ENCODE assay signal across 13 cellular contexts in the genomic region with DNA sequence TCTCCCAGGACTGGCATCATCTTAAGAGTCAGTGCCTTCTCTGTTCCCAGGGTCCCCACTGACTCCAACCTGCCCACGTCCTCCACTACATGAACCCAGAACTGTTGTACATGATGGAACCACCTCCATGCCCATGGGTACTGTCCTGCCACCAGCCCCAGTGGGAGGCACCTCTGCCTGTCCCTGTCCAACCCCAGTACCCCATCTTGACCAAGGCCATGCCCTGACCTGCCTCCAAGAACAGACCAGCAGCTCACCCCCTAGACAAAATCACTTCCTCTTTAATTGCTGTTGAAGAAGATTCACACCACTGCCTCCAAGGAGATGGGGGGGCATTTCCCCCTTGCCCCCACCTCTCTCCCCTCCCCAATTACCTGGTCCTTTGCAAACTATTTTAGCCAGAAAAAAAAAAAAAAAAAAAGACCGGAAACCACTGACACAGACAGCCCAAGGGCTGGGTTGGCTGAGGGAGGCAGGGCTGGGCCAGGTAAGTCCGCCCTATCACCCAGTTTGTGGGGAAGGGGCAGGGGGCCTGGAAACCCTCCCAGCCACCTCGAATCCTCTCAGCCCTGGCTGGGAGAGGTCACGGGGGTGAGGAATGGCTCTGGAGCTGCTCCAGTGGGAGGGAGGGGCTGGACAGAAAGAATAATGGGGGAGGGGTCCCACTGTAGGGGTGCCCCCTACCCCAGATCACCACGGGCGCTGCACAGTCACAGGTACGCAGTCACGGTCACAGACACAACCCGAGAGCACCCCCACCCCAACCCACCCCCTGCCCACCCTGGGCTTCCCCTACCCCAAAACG. TPM values are rescaled to one million over a fixed set of nuclear protein-coding genes. Genes with fewer than 3 reads are reported as not detected.
DNase-seq lines count a peak whose midpoint lies in the region; ATAC-seq and TF ChIP-seq lines count a peak whose summit lies in the region.
"Had no signal": no experiment of that assay in that cellular context is flagged by ENCODE, and none has a peak within 500 bp of the region (broad histone marks: within the 10 kb centered on the region; RNA-seq: fewer than 3 reads in every experiment).

No MANE protein-coding gene starts in this region.

- in situ Hi-C loops in mammary epithelial cell (cut with MboI; ENCODE audit: low sequenced_read_pairs in 2 of 2): no loop called here
- in situ Hi-C loops in transverse colon (cut with MboI; ENCODE audit: low pct_ligation_motif_present in 1 of 4, low pct_unique_long_range_greater_than_20kb in 1 of 4, low sequenced_read_pairs in 3 of 4): no loop called here

- H4K20me1 ChIP-seq in mammary epithelial cell (ENCODE audit: insufficient read depth, low read length): no peaks in the 10 kb centered on the region

- H3K4me2 ChIP-seq in mammary epithelial cell (ENCODE audit: insufficient read depth, low read depth, low read length): no peak overlapping the region
- H3K4me2 ChIP-seq: BLaER1 had no signal

- H3K27ac ChIP-seq in mammary epithelial cell (ENCODE audit: insufficient read depth, low read depth, low read length) (no peak overlapping the region), esophagus muscularis mucosa (replicated peaks in 1 of 4) (no peak overlapping the region), vagina (no peak overlapping the region), transverse colon (no peak overlapping the region)
- H3K27ac ChIP-seq: BLaER1 had no signal

- H3K27me3 ChIP-seq in mammary epithelial cell (ENCODE audit: insufficient read depth, low read length) (no peaks in the 10 kb centered on the region), esophagus muscularis mucosa (peaks cover 6 to 45% (median 13%) of the 10 kb centered on the region in 4 donors), vagina (no peaks in the 10 kb centered on the region), transverse colon (peaks cover 20% of the 10 kb centered on the region)
- H3K27me3 ChIP-seq: BLaER1 had no signal

- H3K4me3 Mint-ChIP-seq in MCF 10A (ENCODE audit: unreplicated experiment): peak overlapping the region; percentile 82
- H3K4me3 Mint-ChIP-seq: stimulated activated naive CD8-positive, alpha-beta T cell treated with anti-CD3 and anti-CD28 coated beads, Interleukin-15, Interleukin-2, amounts not matched to agents 100 ng/mL and 50 ng/mL, for 24 hours had no signal

- POLR2A ChIA-PET in MCF 10A (lab: Yijun Ruan, JAX): interaction anchor here (0.6 to 2.7 kb wide), 12 partner anchors 11 to 142 kb away, joined by 3 to 17 read pairs (median 6); a partner anchor contains a TSS

- ATAC-seq in left lobe of liver: no peak

- TF ChIP-seq CTCF in MCF 10A (IDR thresholded peaks at IDR 0.05; ENCODE audit: unreplicated experiment) (no peak), mammary epithelial cell (conservative IDR thresholded peaks at IDR 0.05 in 1 of 2, IDR thresholded peaks at IDR 0.05 in 1 of 2; ENCODE audit: extremely low read depth in 1 of 2, insufficient read depth in 1 of 2, low read depth in 1 of 2, low read length in 2 of 2) (no peak), esophagus muscularis mucosa (IDR thresholded peaks at IDR 0.05) (no peak), vagina (IDR thresholded peaks at IDR 0.05) (no peak), transverse colon (IDR thresholded peaks at IDR 0.05) (no peak)

- CTCF ChIA-PET in MCF 10A (lab: Yijun Ruan, JAX): interaction anchor here (0.9 to 4.3 kb wide), 16 partner anchors 8 to 179 kb away, joined by 3 to 43 read pairs (median 6); a partner anchor contains a TSS
- CTCF ChIA-PET in mammary epithelial cell (lab: Charles Lee; ENCODE audit: low non-redundant PET): interaction anchor here (0.6 kb wide), 1 partner anchor 1360 kb away, joined by 11 read pairs; no protein-coding TSS in a partner anchor

- TF ChIP-seq POLR2A in esophagus muscularis mucosa (IDR thresholded peaks at IDR 0.05; ENCODE audit: low read depth) (no peak), vagina (IDR thresholded peaks at IDR 0.05) (no peak), transverse colon (IDR thresholded peaks at IDR 0.05) (no peak)

- H3K4me1 Mint-ChIP-seq in MCF 10A (ENCODE audit: insufficient read depth, unreplicated experiment): no peaks in the 10 kb centered on the region

- no peak for TF ChIP-seq EP300 in esophagus muscularis mucosa (IDR thresholded peaks at IDR 0.05)
- no peak for TF ChIP-seq EP300 in transverse colon (IDR thresholded peaks at IDR 0.05; ENCODE audit: low read depth)

- H3K36me3 Mint-ChIP-seq in MCF 10A (ENCODE audit: insufficient read depth, unreplicated experiment): peaks cover 6% of the 10 kb centered on the region

- no peak for DNase-seq in MCF 10A (ENCODE audit: unreplicated experiment)
- DNase-seq in mammary epithelial cell: no peak
- peak; percentile 3 for DNase-seq in MV-4-11 (lab: John Stamatoyannopoulos, UW)
- DNase-seq in esophagus muscularis mucosa (ENCODE audit: extremely low spot score): peak; percentile 75
- DNase-seq in vagina (ENCODE audit: extremely low spot score in 2 of 2): peak; percentile 43 to 81
- no peak for DNase-seq in NCI-H128 (lab: John Stamatoyannopoulos, UW; ENCODE audit: unreplicated experiment)
- DNase-seq in left lobe of liver (ENCODE audit: low spot score): no peak
- DNase-seq in transverse colon: no peak
- DNase-seq: GDM1; stimulated activated CD4-positive, alpha-beta T cell treated with anti-CD3 and anti-CD28 coated beads, Interleukin-4, amount 100 ng/mL, for 1 hour had no signal

- peak overlapping the region; percentile 83 for H3K27ac Mint-ChIP-seq in MCF 10A (ENCODE audit: low read depth, unreplicated experiment)
- H3K27ac Mint-ChIP-seq: mesothelial cell of epicardium; stimulated activated naive CD8-positive, alpha-beta T cell treated with anti-CD3 and anti-CD28 coated beads, Interleukin-15, Interleukin-2, amounts not matched to agents 100 ng/mL and 50 ng/mL, for 24 hours had no signal

- BruUV-seq in MCF 10A (replicated peaks; lab: Mats Ljungman, UMichigan) (no TSS peak), mammary epithelial cell (replicated peaks; lab: Mats Ljungman, UMichigan) (no TSS peak)

- intact Hi-C loops in MCF 10A (cut with micrococcal nuclease): no loop called here
- intact Hi-C loops in mammary epithelial cell (cut with micrococcal nuclease): no loop called here
- intact Hi-C loops in esophagus muscularis mucosa (cut with DNase I): no loop called here
- intact Hi-C loops in vagina (cut with DNase I): loop anchor here (2.0 kb wide), 1 partner anchor 58 kb away; a partner anchor contains a TSS
- intact Hi-C loops in transverse colon (cut with DNase I; ENCODE audit: low total_unique reads): no loop called here

- H3K4me3 ChIP-seq in mammary epithelial cell (replicated peaks in 1 of 3; ENCODE audit: insufficient read depth in 1 of 3, low read depth in 2 of 3, low read length in 3 of 3) (no peak overlapping the region), esophagus muscularis mucosa (no peak overlapping the region), vagina (peak overlapping the region in 1 of 2 donors; percentile 66), transverse colon (no peak overlapping the region)
- H3K4me3 ChIP-seq: BLaER1 had no signal

- H3K9ac ChIP-seq in mammary epithelial cell (ENCODE audit: insufficient read depth, low read length): no peak overlapping the region
- H3K9ac ChIP-seq: BLaER1 had no signal

- H3K27me3 Mint-ChIP-seq in MCF 10A (ENCODE audit: insufficient read depth, unreplicated experiment): no peaks in the 10 kb centered on the region
- H3K27me3 Mint-ChIP-seq: stimulated activated naive CD8-positive, alpha-beta T cell treated with anti-CD3 and anti-CD28 coated beads, Interleukin-15, Interleukin-2, amounts not matched to agents 100 ng/mL and 50 ng/mL, for 24 hours had no signal

- dilution Hi-C loops in mammary epithelial cell (cut with HindIII; ENCODE audit: low sequenced_read_pairs): no loop called here

- no peak overlapping the region for H2AFZ ChIP-seq in mammary epithelial cell (ENCODE audit: low read depth, low read length)

- H3K4me1 ChIP-seq in mammary epithelial cell (ENCODE audit: insufficient read depth, low read length): peaks cover 10% of the 10 kb centered on the region
- peaks cover 14 to 25% (median 21%) of the 10 kb centered on the region in 4 donors for H3K4me1 ChIP-seq in esophagus muscularis mucosa
- peaks cover 10% of the 10 kb centered on the region for H3K4me1 ChIP-seq in vagina
- H3K4me1 ChIP-seq in transverse colon: peaks cover 3 to 17% (median 9%) of the 10 kb centered on the region in 4 donors

- H3K79me2 ChIP-seq in mammary epithelial cell (ENCODE audit: insufficient read depth, low read length): no peaks in the 10 kb centered on the region

- H3K9me3 ChIP-seq in mammary epithelial cell (replicated peaks; ENCODE audit: insufficient read depth, low read length) (no peaks in the 10 kb centered on the region), esophagus muscularis mucosa (no peaks in the 10 kb centered on the region), vagina (no peaks in the 10 kb centered on the region), transverse colon (no peaks in the 10 kb centered on the region)

- 35% methylated on average over 4 of the region's 11 CpGs for WGBS in mammary epithelial cell (ENCODE audit: low coverage, missing lambda C conversion rate)
- 56% methylated on average over 6 of the region's 11 CpGs for WGBS in esophagus muscularis mucosa
- 34 to 45% methylated on average over 3 to 11 of the region's 11 CpGs for WGBS in transverse colon (ENCODE audit: low coverage in 1 of 2), 2 donors

- H3K36me3 ChIP-seq in mammary epithelial cell (ENCODE audit: insufficient read depth, low read length) (no peaks in the 10 kb centered on the region), esophagus muscularis mucosa (peaks cover 11 to 20% (median 20%) of the 10 kb centered on the region in 4 donors), vagina (peaks cover 0 to 15% of the 10 kb centered on the region in 2 donors), transverse colon (peaks cover 0 to 3% (median 0%) of the 10 kb centered on the region in 4 donors)

- H3K9me3 Mint-ChIP-seq in MCF 10A (ENCODE audit: unreplicated experiment): no peaks in the 10 kb centered on the region
- H3K9me3 Mint-ChIP-seq: mesothelial cell of epicardium; stimulated activated naive CD8-positive, alpha-beta T cell treated with anti-CD3 and anti-CD28 coated beads, Interleukin-15, Interleukin-2, amounts not matched to agents 100 ng/mL and 50 ng/mL, for 24 hours had no signal

RNA-seq across cellular contexts. Expression of a gene that starts 13.4 kb away (rescaled TPM):
- total RNA-seq in MCF 10A (2022) (0.19 TPM in 1 of 2 replicates, not detected in the other), mammary epithelial cell (under 1 TPM; 0.33 to 0.99 TPM), esophagus muscularis mucosa (10 to 100 TPM in 1 of 4 donors, 1 to 10 TPM in 3; 2.5 to 11.2 (median 3.6) TPM), vagina (1.5 TPM), left lobe of liver (0.83 TPM), transverse colon (100 to 1,000 TPM in 1 of 4 donors, 1 to 10 TPM in 3; 1.2 to 125 (median 5.6) TPM)
- polyA plus RNA-seq in mammary epithelial cell: 0.28 TPM
- polyA minus RNA-seq in mammary epithelial cell: 0.57 TPM

RNA-seq across cellular contexts. Expression of a gene that starts 19.7 kb away (rescaled TPM):
- 24.8 and 30.9 TPM in 2 replicates for total RNA-seq in MCF 10A (2022)
- total RNA-seq in mammary epithelial cell: 10 to 100 TPM; 23.6 to 58.3 TPM
- polyA plus RNA-seq in mammary epithelial cell: 33.0 TPM
- 38.5 TPM for polyA minus RNA-seq in mammary epithelial cell
- total RNA-seq in esophagus muscularis mucosa: 10 to 100 TPM; 34.3 to 45.1 (median 42.1) TPM
- 67.0 TPM for total RNA-seq in vagina
- 18.2 TPM for total RNA-seq in left lobe of liver
- total RNA-seq in transverse colon: 10 to 100 TPM; 20.6 to 73.3 (median 42.8) TPM

RNA-seq across cellular contexts. Expression of a gene that starts 27.0 kb away (rescaled TPM):
- total RNA-seq in MCF 10A (2022) (117 and 123 TPM in 2 replicates), mammary epithelial cell (100 to 1,000 TPM; 103 to 163 TPM), esophagus muscularis mucosa (10 to 100 TPM; 43.6 to 85.7 (median 71.3) TPM), vagina (102 TPM), left lobe of liver (30.8 TPM), transverse colon (100 to 1,000 TPM in 1 of 4 donors, 10 to 100 TPM in 3; 20.9 to 194 (median 47.8) TPM)
- polyA plus RNA-seq in mammary epithelial cell: 258 TPM
- polyA minus RNA-seq in mammary epithelial cell: 128 TPM

RNA-seq across cellular contexts. Expression of a gene that starts 29.8 kb away (rescaled TPM):
- total RNA-seq in MCF 10A (2022) (8.7 and 12.5 TPM in 2 replicates), mammary epithelial cell (10 to 100 TPM in 1 of 2 donors, 1 to 10 TPM in 1; 6.0 to 18.8 TPM), esophagus muscularis mucosa (10 to 100 TPM in 2 of 4 donors, 1 to 10 TPM in 2; 5.6 to 16.9 (median 10.7) TPM), vagina (8.3 TPM), left lobe of liver (3.6 TPM), transverse colon (10 to 100 TPM in 2 of 4 donors, 1 to 10 TPM in 2; 1.5 to 24.1 (median 9.5) TPM)
- polyA plus RNA-seq in mammary epithelial cell: 13.8 TPM
- polyA minus RNA-seq in mammary epithelial cell: 4.8 TPM

RNA-seq across cellular contexts. Expression of a gene that starts 31.2 kb away (rescaled TPM):
- total RNA-seq in MCF 10A (2022) (125 and 173 TPM in 2 replicates), mammary epithelial cell (100 to 1,000 TPM; 111 to 145 TPM), esophagus muscularis mucosa (100 to 1,000 TPM; 139 to 223 (median 148) TPM), vagina (105 TPM), left lobe of liver (230 TPM), transverse colon (100 to 1,000 TPM; 187 to 362 (median 249) TPM)
- polyA plus RNA-seq in mammary epithelial cell: 126 TPM
- polyA minus RNA-seq in mammary epithelial cell: 157 TPM

Comparison
In these comparisons a context has a peak if more than half of its experiments do, and no peak if none do; other contexts are left out.
1. DNase-seq: peak in MV-4-11 (single experiment), esophagus muscularis mucosa (single experiment) and vagina (2 of 2); none in MCF 10A (single experiment), mammary epithelial cell (single experiment), NCI-H128 (single experiment), left lobe of liver (single experiment) and transverse colon (single experiment).